Comparison of ENCODE assay signal across 8 cellular contexts in genomic region chr4:141131738-141132688, GRCh38. TPM values are rescaled to one million over a fixed set of nuclear protein-coding genes. Genes with fewer than 3 reads are reported as not detected.
DNase-seq lines count a peak whose midpoint lies in the region; ATAC-seq, FAIRE-seq and TF ChIP-seq lines count a peak whose summit lies in the region.

No MANE protein-coding gene starts in this region.

- intact Hi-C loops in mammary epithelial cell (cut with micrococcal nuclease) = loop anchor here (5.0 kb wide), 1 partner anchor 250 kb away; no protein-coding TSS in a partner anchor
- intact Hi-C loops in HepG2 (cut with micrococcal nuclease; ENCODE audit: unreplicated experiment) = no loop called here

- H3K27ac ChIP-seq in HUES48 (ENCODE audit: low read depth, low read length) = no peak overlapping the region
- H3K27ac ChIP-seq in mammary epithelial cell (ENCODE audit: insufficient read depth, low read depth, low read length) = no peak overlapping the region
- no peak overlapping the region for H3K27ac ChIP-seq in HepG2 (ENCODE audit: extremely low read length, insufficient read depth, low read length)
- no peak overlapping the region for H3K27ac ChIP-seq in suprapubic skin

- no peaks in the 10 kb centered on the region for H4K20me1 ChIP-seq in mammary epithelial cell (ENCODE audit: insufficient read depth, low read length)
- no peaks in the 10 kb centered on the region for H4K20me1 ChIP-seq in HepG2 (ENCODE audit: insufficient read depth, low read length)

- ATAC-seq in HepG2 (peak; percentile 55), GM18519 (IDR thresholded peaks at IDR 0.05; ENCODE audit: low FRiP score, unreplicated experiment) (no peak)

- TF ChIP-seq EP300 in HepG2 (IDR thresholded peaks at IDR 0.05; ENCODE audit: low read depth in 2 of 2, low read length in 2 of 2) = no peak
- TF ChIP-seq EP300 in HepG2 (CRISPR knock-in tag; IDR thresholded peaks at IDR 0.05; ENCODE audit: borderline replicate concordance) = no peak
- TF ChIP-seq EP300 in suprapubic skin (IDR thresholded peaks at IDR 0.05) = no peak

- TF ChIP-seq CTCF in mammary epithelial cell (conservative IDR thresholded peaks at IDR 0.05 in 1 of 2, IDR thresholded peaks at IDR 0.05 in 1 of 2; ENCODE audit: extremely low read depth in 1 of 2, insufficient read depth in 1 of 2, low read depth in 1 of 2, low read length in 2 of 2) (no peak), HepG2 (CRISPR knock-in tag; IDR thresholded peaks at IDR 0.05) (no peak), suprapubic skin (IDR thresholded peaks at IDR 0.05) (no peak)

- dilution Hi-C loops in mammary epithelial cell (cut with HindIII; ENCODE audit: low sequenced_read_pairs) = no loop called here

- H3K79me2 ChIP-seq in mammary epithelial cell (ENCODE audit: insufficient read depth, low read length) (no peaks in the 10 kb centered on the region), HepG2 (ENCODE audit: insufficient read depth, low read length) (no peaks in the 10 kb centered on the region)

- FAIRE-seq in HepG2 (lab: Jason Lieb, UNC) = no peak

- H3K9me3 ChIP-seq in HUES48 (ENCODE audit: control insufficient read depth, insufficient read depth, low read length) = no peaks in the 10 kb centered on the region
- H3K9me3 ChIP-seq in mammary epithelial cell (replicated peaks; ENCODE audit: insufficient read depth, low read length) = no peaks in the 10 kb centered on the region
- H3K9me3 ChIP-seq in HepG2 (ENCODE audit: low read length) = no peaks in the 10 kb centered on the region
- H3K9me3 ChIP-seq in suprapubic skin = no peaks in the 10 kb centered on the region

- peak overlapping the region; percentile 80 for H2AFZ ChIP-seq in mammary epithelial cell (ENCODE audit: low read depth, low read length)
- H2AFZ ChIP-seq in HepG2 (ENCODE audit: low read length) = no peak overlapping the region

- WGBS in mammary epithelial cell (ENCODE audit: low coverage, missing lambda C conversion rate) = 9% methylated on average over 24 of the region's 71 CpGs
- 63% methylated on average over 9 of the region's 71 CpGs for WGBS in HepG2 (ENCODE audit: low lambda C conversion rate)
- 18% methylated on average over 21 of the region's 71 CpGs for WGBS in suprapubic skin

- TF ChIP-seq POLR2A in HepG2 (IDR thresholded peaks at IDR 0.05; ENCODE audit: insufficient read depth in 1 of 2, low read depth in 2 of 2, low read length in 2 of 2) (no peak), suprapubic skin (IDR thresholded peaks at IDR 0.05) (no peak)

- BruUV-seq in mammary epithelial cell (replicated peaks; lab: Mats Ljungman, UMichigan) (no TSS peak), HepG2 (replicated peaks; lab: Mats Ljungman, UMichigan) (no TSS peak)

- H3K4me1 ChIP-seq in HUES48 (ENCODE audit: control insufficient read depth, insufficient read depth, low read length) (peaks cover 17% of the 10 kb centered on the region), mammary epithelial cell (ENCODE audit: insufficient read depth, low read length) (peaks cover 13% of the 10 kb centered on the region), HepG2 (ENCODE audit: insufficient read depth, low read length) (0 out of 2 replicates have a peak, but pooled peaks cover 5% of the 10 kb centered on the region), suprapubic skin (peaks cover 25% of the 10 kb centered on the region)

- H3K9ac ChIP-seq in HUES48 (ENCODE audit: low read depth, low read length) (peak overlapping the region; percentile 53), mammary epithelial cell (ENCODE audit: insufficient read depth, low read length) (no peak overlapping the region), HepG2 (ENCODE audit: insufficient read depth, low read depth, low read length) (no peak overlapping the region)

- in situ Hi-C loops in mammary epithelial cell (cut with MboI; ENCODE audit: low sequenced_read_pairs in 2 of 2) = no loop called here
- in situ Hi-C loops in HepG2 (cut with HindIII; ENCODE audit: extremely low pct_ligation_motif_present, low pct_unique_long_range_greater_than_20kb) = loop anchor here (5.0 kb wide), 1 partner anchor 270 kb away; no protein-coding TSS in a partner anchor

- TF ChIP-seq RAD21 in HepG2 (CRISPR knock-in tag; IDR thresholded peaks at IDR 0.05) = no peak

- CTCF ChIA-PET in mammary epithelial cell (lab: Charles Lee; ENCODE audit: low non-redundant PET) = no interaction called here
- CTCF ChIA-PET in HepG2 (lab: Yijun Ruan, JAX; ENCODE audit: low intra/inter-chr PET ratio, low total read pairs) = interaction anchor here (1.9 kb wide), 1 partner anchor 271 kb away, joined by 10 read pairs; no protein-coding TSS in a partner anchor

- H3K36me3 ChIP-seq in HUES48 (ENCODE audit: control insufficient read depth, insufficient read depth, low read length) (no peaks in the 10 kb centered on the region), mammary epithelial cell (ENCODE audit: insufficient read depth, low read length) (no peaks in the 10 kb centered on the region), HepG2 (replicated peaks in 1 of 2; ENCODE audit: control insufficient read depth in 1 of 2, insufficient read depth in 2 of 2, low read length in 2 of 2) (no peaks in the 10 kb centered on the region), suprapubic skin (no peaks in the 10 kb centered on the region)

- H3K27me3 ChIP-seq in HUES48 (ENCODE audit: control insufficient read depth, insufficient read depth, low read length) = peaks cover 24% of the 10 kb centered on the region
- peaks cover 29% of the 10 kb centered on the region for H3K27me3 ChIP-seq in mammary epithelial cell (ENCODE audit: insufficient read depth, low read length)
- H3K27me3 ChIP-seq in HepG2 (ENCODE audit: control insufficient read depth in 1 of 2, insufficient read depth in 2 of 2, low read length in 2 of 2) = peaks cover 1 to 31% of the 10 kb centered on the region in 2 experiments; a peak in 4 of 5 replicates
- peaks cover 24% of the 10 kb centered on the region for H3K27me3 ChIP-seq in suprapubic skin

- DNase-seq in activated CD4-positive, alpha-beta T cell treated with anti-CD3 and anti-CD28 coated beads for 48 hours = peak; percentile 2
- DNase-seq in activated CD4-positive, alpha-beta T cell treated with anti-CD3 and anti-CD28 coated beads, Interleukin-2, amount 50 U/mL, for 4 hours = no peak
- DNase-seq in mammary epithelial cell (peak; percentile 3), HepG2 (ENCODE audit: low spot score) (no peak), suprapubic skin (ENCODE audit: low spot score in 2 of 2) (peak; percentile 53 to 78), A172 (ENCODE audit: low spot score) (no peak)

- H3K4me3 ChIP-seq in HUES48 (ENCODE audit: low read depth, low read length) (peak overlapping the region; percentile 93), mammary epithelial cell (replicated peaks in 1 of 3; ENCODE audit: insufficient read depth in 1 of 3, low read depth in 2 of 3, low read length in 3 of 3) (peak overlapping the region; percentile 35 to 63 (median 58)), HepG2 (replicated peaks in 1 of 3; ENCODE audit: insufficient read depth in 1 of 3, low read depth in 2 of 3, low read length in 3 of 3) (peak overlapping the region; percentile 59 to 76 (median 69); a peak in 4 of 6 replicates), suprapubic skin (peak overlapping the region; percentile 87)

- H3K4me2 ChIP-seq in mammary epithelial cell (ENCODE audit: insufficient read depth, low read depth, low read length) = peak overlapping the region; percentile 99
- peak overlapping the region; percentile 88 for H3K4me2 ChIP-seq in HepG2 (ENCODE audit: low read depth, low read length)

- POLR2A ChIA-PET in HepG2 (lab: Yijun Ruan, JAX) = no interaction called here

TF ChIP-seq in HepG2, 621 proteins besides CTCF, POLR2A, EP300 and RAD21 (continues in another document):
- TF ChIP-seq ZNF7 (CRISPR knock-in tag; IDR thresholded peaks at IDR 0.05) = no peak

RNA-seq across cellular contexts. Expression of gene RNF150, which starts 1.3 kb away (rescaled TPM):
- total RNA-seq in mammary epithelial cell (1 to 10 TPM in 1 of 2 donors, not detected in 1; 5.0 TPM), HepG2 (2016; rRNA removed; fragmentation: Illumina TruSeq; extraction: Trizol) (0.02 TPM in 1 of 2 replicates, not detected in the other), suprapubic skin (1 to 10 TPM in 3 of 4 donors, under 1 TPM in 1; 0.83 to 4.0 (median 2.6) TPM)
- polyA plus RNA-seq in mammary epithelial cell (0.01 TPM), HepG2 (2011; rRNA removed) (0.03 and 0.08 TPM in 2 replicates)
- not detected for polyA minus RNA-seq in mammary epithelial cell
- total RNA-seq in HepG2 (2016; cell fraction: cytosol; rRNA removed; fragmentation: Illumina TruSeq; extraction: Trizol; ENCODE audit: low read depth) = 0.51 TPM in 1 of 2 replicates, not detected in the other
- total RNA-seq in HepG2 (2016; cell fraction: insoluble cytoplasmic fraction; rRNA removed; fragmentation: Illumina TruSeq; extraction: Trizol) = 0.06 TPM in 1 of 2 replicates, not detected in the other
- not detected in 2 replicates for total RNA-seq in HepG2 (2016; cell fraction: membrane; rRNA removed; fragmentation: Illumina TruSeq; extraction: Trizol)
- 0.09 TPM in 1 of 2 replicates, not detected in the other for total RNA-seq in HepG2 (2016; cell fraction: nucleus; rRNA removed; fragmentation: Illumina TruSeq; extraction: Trizol)
- polyA plus RNA-seq in HepG2 (2011; cell fraction: cytosol; rRNA removed) = under 0.01 TPM in 1 of 2 replicates, not detected in the other
- polyA plus RNA-seq in HepG2 (2011; cell fraction: nucleus; rRNA removed) = 0.07 TPM in 1 of 2 replicates, not detected in the other
- polyA plus RNA-seq in HepG2 (2012) = 0.01 TPM in 1 of 2 replicates, not detected in the other
- polyA plus RNA-seq in HepG2 (2016; cell fraction: cytosol; fragmentation: Illumina TruSeq; extraction: Trizol; ENCODE audit: low read depth) = not detected in 2 replicates
- not detected in 2 replicates for polyA plus RNA-seq in HepG2 (2016; cell fraction: insoluble cytoplasmic fraction; fragmentation: Illumina TruSeq; extraction: Trizol; ENCODE audit: low read depth)
- polyA plus RNA-seq in HepG2 (2016; cell fraction: membrane; fragmentation: Illumina TruSeq; extraction: Trizol; ENCODE audit: low read depth) = not detected in 2 replicates
- polyA plus RNA-seq in HepG2 (2016; cell fraction: nucleus; fragmentation: Illumina TruSeq; extraction: Trizol; ENCODE audit: insufficient read depth, low read depth) = 0.04 TPM in 1 of 2 replicates, not detected in the other
- not detected in 2 replicates for polyA minus RNA-seq in HepG2 (2011; rRNA and poly(A)+ RNA removed; ENCODE audit: low replicate concordance)
- polyA minus RNA-seq in HepG2 (2011; cell fraction: cytosol; rRNA and poly(A)+ RNA removed) = not detected in 2 replicates
- under 0.01 TPM in 1 of 2 replicates, not detected in the other for polyA minus RNA-seq in HepG2 (2011; cell fraction: nucleus; rRNA and poly(A)+ RNA removed)
- total RNA-seq in A172 (2014; rRNA removed; shearing (Covaris generic)) = 4.9 and 6.4 TPM in 2 replicates

Comparison
In these comparisons a context has a peak if more than half of its experiments do, and no peak if none do; other contexts are left out.
1. DNase-seq: peak in activated CD4-positive, alpha-beta T cell treated with anti-CD3 and anti-CD28 coated beads for 48 hours (single experiment), mammary epithelial cell (single experiment) and suprapubic skin (2 of 2); none in activated CD4-positive, alpha-beta T cell treated with anti-CD3 and anti-CD28 coated beads, Interleukin-2, amount 50 U/mL, for 4 hours (0 of 2), HepG2 (single experiment) and A172 (single experiment).
2. Peak in every context shown above with its lines, with median percentiles within 50 percentile points of each other: H3K4me3 ChIP-seq.